16 cellular contexts compared by ENCODE assay signal in genomic region chr6:35972471-35972985, GRCh38. TPM values are rescaled to one million over a fixed set of nuclear protein-coding genes. Genes with fewer than 3 reads are reported as not detected.
DNase-seq lines count a peak whose midpoint lies in the region; ATAC-seq, FAIRE-seq and TF ChIP-seq lines count a peak whose summit lies in the region.
"Had no signal": no experiment of that assay in that cellular context is flagged by ENCODE, and none has a peak within 500 bp of the region (broad histone marks: within the 10 kb centered on the region; RNA-seq: fewer than 3 reads in every experiment).

No MANE protein-coding gene starts in this region.

- TF ChIP-seq RAD21 in HepG2 (CRISPR knock-in tag; IDR thresholded peaks at IDR 0.05): peak; percentile 67

- in situ Hi-C loops in ACHN (cut with HindIII; ENCODE audit: low pct_ligation_motif_present, low pct_unique_long_range_greater_than_20kb, low sequenced_read_pairs) (no loop called here), HepG2 (cut with HindIII; ENCODE audit: extremely low pct_ligation_motif_present, low pct_unique_long_range_greater_than_20kb) (no loop called here)

- ATAC-seq in HepG2: peak; percentile 95
- ATAC-seq in GM18870 (IDR thresholded peaks at IDR 0.05; ENCODE audit: unreplicated experiment): no peak
- ATAC-seq in CD4-positive, alpha-beta T cell (ENCODE audit: poor library complexity): no peak
- no peak for ATAC-seq in esophagus mucosa

- H3K27me3 ChIP-seq in HepG2 (ENCODE audit: control insufficient read depth in 1 of 2, insufficient read depth in 2 of 2, low read length in 2 of 2): no peaks in the 10 kb centered on the region
- no peaks in the 10 kb centered on the region for H3K27me3 ChIP-seq in CD4-positive, alpha-beta T cell (ENCODE audit: control insufficient read depth, insufficient read depth, low read length)
- H3K27me3 ChIP-seq: BLaER1, cardiac muscle cell, neutrophil had no signal

- POLR2A ChIA-PET in HEK293T (lab: Yijun Ruan, JAX) (no interaction called here), HepG2 (lab: Yijun Ruan, JAX) (no interaction called here)
- POLR2A ChIA-PET in CD4-positive, alpha-beta T cell (lab: Charles Lee): no interaction called here

- BruUV-seq in HepG2 (replicated peaks; lab: Mats Ljungman, UMichigan): no TSS peak

- H3K27me3 Mint-ChIP-seq in CD4-positive, alpha-beta T cell: no peaks in the 10 kb centered on the region

- H3K4me3 Mint-ChIP-seq in CD4-positive, alpha-beta T cell: no peak overlapping the region
- H3K4me3 Mint-ChIP-seq: activated B cell treated with CpG ODN at 0.5 μM for 24 hours had no signal

- no peaks in the 10 kb centered on the region; a peak in 1 of 5 replicates for H3K36me3 ChIP-seq in HepG2 (replicated peaks in 1 of 2; ENCODE audit: control insufficient read depth in 1 of 2, insufficient read depth in 2 of 2, low read length in 2 of 2)
- H3K36me3 ChIP-seq: BLaER1, cardiac muscle cell had no signal

- H3K4me2 ChIP-seq in HepG2 (ENCODE audit: low read depth, low read length): peak overlapping the region; percentile 76
- H3K4me2 ChIP-seq: BLaER1 had no signal

- no peaks in the 10 kb centered on the region for H3K9me3 ChIP-seq in HepG2 (ENCODE audit: low read length)
- H3K9me3 ChIP-seq in CD4-positive, alpha-beta T cell (ENCODE audit: control insufficient read depth, low read length): no peaks in the 10 kb centered on the region
- H3K9me3 ChIP-seq: BLaER1, neutrophil had no signal

- no peaks in the 10 kb centered on the region for H3K79me2 ChIP-seq in HepG2 (ENCODE audit: insufficient read depth, low read length)

- TF ChIP-seq EP300 in HepG2 (IDR thresholded peaks at IDR 0.05; ENCODE audit: low read depth in 2 of 2, low read length in 2 of 2): no peak
- no peak for TF ChIP-seq EP300 in HepG2 (CRISPR knock-in tag; IDR thresholded peaks at IDR 0.05; ENCODE audit: borderline replicate concordance)

- DNase-seq in ACHN (peak; percentile 12), HEK293T (ENCODE audit: extremely low spot score) (peak; percentile 46), astrocyte of the hippocampus (ENCODE audit: low read depth, low spot score) (peak; percentile 31), HepG2 (ENCODE audit: low spot score) (peak; percentile 72)
- no peak for DNase-seq in activated CD4-positive, CD25-positive, alpha-beta regulatory T cell (lab: John Stamatoyannopoulos, UW)
- no peak for DNase-seq in CD4-positive, alpha-beta T cell
- DNase-seq: activated B cell treated with CpG ODN at 0.5 μM for 24 hours, NCI-H2171 treated with DMSO at 0.1 percent for 48 hours had no signal

- H2AFZ ChIP-seq in HepG2 (ENCODE audit: low read length): no peak overlapping the region

- WGBS in HepG2 (ENCODE audit: low lambda C conversion rate): 41% methylated on average over 4 of the region's 4 CpGs

- CTCF ChIA-PET in HEK293T (lab: Yijun Ruan, JAX): no interaction called here
- CTCF ChIA-PET in HepG2 (lab: Yijun Ruan, JAX; ENCODE audit: low intra/inter-chr PET ratio, low total read pairs): no interaction called here
- CTCF ChIA-PET in CD4-positive, alpha-beta T cell (lab: Charles Lee): no interaction called here

- TF ChIP-seq CTCF in HepG2 (CRISPR knock-in tag; IDR thresholded peaks at IDR 0.05): peak; percentile 73
- TF ChIP-seq CTCF in CD4-positive, alpha-beta T cell (IDR thresholded peaks at IDR 0.05): no peak

- H3K27ac Mint-ChIP-seq in CD4-positive, alpha-beta T cell: no peak overlapping the region
- H3K27ac Mint-ChIP-seq: activated B cell treated with CpG ODN at 0.5 μM for 24 hours had no signal

- no peaks in the 10 kb centered on the region for H4K20me1 ChIP-seq in HepG2 (ENCODE audit: insufficient read depth, low read length)
- H4K20me1 ChIP-seq: BLaER1 had no signal

- FAIRE-seq in HepG2 (lab: Jason Lieb, UNC): peak; percentile 70
- FAIRE-seq: urothelium cell line had no signal

- peaks cover 39% of the 10 kb centered on the region for H3K4me1 ChIP-seq in HepG2 (ENCODE audit: insufficient read depth, low read length)
- H3K4me1 ChIP-seq: BLaER1 had no signal

- no peaks in the 10 kb centered on the region for H3K9me3 Mint-ChIP-seq in CD4-positive, alpha-beta T cell
- H3K9me3 Mint-ChIP-seq: activated B cell treated with CpG ODN at 0.5 μM for 24 hours had no signal

- no peaks in the 10 kb centered on the region for H3K4me1 Mint-ChIP-seq in CD4-positive, alpha-beta T cell (ENCODE audit: low read depth)
- H3K4me1 Mint-ChIP-seq: activated B cell treated with CpG ODN at 0.5 μM for 24 hours had no signal

- no peak for TF ChIP-seq POLR2A in HepG2 (IDR thresholded peaks at IDR 0.05; ENCODE audit: insufficient read depth in 1 of 2, low read depth in 2 of 2, low read length in 2 of 2)

- intact Hi-C loops in HepG2 (cut with micrococcal nuclease; ENCODE audit: unreplicated experiment): loop anchor here (1.0 kb wide), 1 partner anchor 51 kb away; the partner anchor contains the start of gene SRPK1
- intact Hi-C loops in CD4-positive, alpha-beta T cell (cut with DNase I, micrococcal nuclease): no loop called here

- H3K4me3 ChIP-seq in HepG2 (replicated peaks in 1 of 3; ENCODE audit: insufficient read depth in 1 of 3, low read depth in 2 of 3, low read length in 3 of 3): no peak overlapping the region
- H3K4me3 ChIP-seq: BLaER1, cardiac muscle cell had no signal

- H3K36me3 Mint-ChIP-seq in CD4-positive, alpha-beta T cell (ENCODE audit: low read depth): no peaks in the 10 kb centered on the region

- peak overlapping the region; percentile 67 for H3K27ac ChIP-seq in HepG2 (ENCODE audit: extremely low read length, insufficient read depth, low read length)
- H3K27ac ChIP-seq in CD4-positive, alpha-beta T cell (ENCODE audit: low read depth, low read length): no peak overlapping the region
- H3K27ac ChIP-seq: BLaER1, cardiac muscle cell had no signal

- no peak overlapping the region for H3K9ac ChIP-seq in HepG2 (ENCODE audit: insufficient read depth, low read depth, low read length)
- H3K9ac ChIP-seq: BLaER1 had no signal

RNA-seq across cellular contexts. Expression of gene SRPK1, which starts 51.6 kb away (rescaled TPM):
- 142 and 184 TPM in 2 replicates for total RNA-seq in HepG2 (2016; rRNA removed; fragmentation: Illumina TruSeq; extraction: Trizol)
- 27.0 and 30.7 TPM in 2 replicates for total RNA-seq in HepG2 (2016; cell fraction: cytosol; rRNA removed; fragmentation: Illumina TruSeq; extraction: Trizol; ENCODE audit: low read depth)
- total RNA-seq in HepG2 (2016; cell fraction: insoluble cytoplasmic fraction; rRNA removed; fragmentation: Illumina TruSeq; extraction: Trizol): 139 and 172 TPM in 2 replicates
- 53.8 and 63.2 TPM in 2 replicates for total RNA-seq in HepG2 (2016; cell fraction: membrane; rRNA removed; fragmentation: Illumina TruSeq; extraction: Trizol)
- 163 and 181 TPM in 2 replicates for total RNA-seq in HepG2 (2016; cell fraction: nucleus; rRNA removed; fragmentation: Illumina TruSeq; extraction: Trizol)
- 50.6 and 56.4 TPM in 2 replicates for polyA plus RNA-seq in HepG2 (2011; rRNA removed)
- 22.5 and 36.0 TPM in 2 replicates for polyA plus RNA-seq in HepG2 (2011; cell fraction: cytosol; rRNA removed)
- polyA plus RNA-seq in HepG2 (2011; cell fraction: nucleus; rRNA removed): 66.5 and 79.9 TPM in 2 replicates
- polyA plus RNA-seq in HepG2 (2012): 57.5 and 57.8 TPM in 2 replicates
- polyA plus RNA-seq in HepG2 (2016; cell fraction: cytosol; fragmentation: Illumina TruSeq; extraction: Trizol; ENCODE audit: low read depth): 7.4 and 8.0 TPM in 2 replicates
- polyA plus RNA-seq in HepG2 (2016; cell fraction: insoluble cytoplasmic fraction; fragmentation: Illumina TruSeq; extraction: Trizol; ENCODE audit: low read depth): 125 and 129 TPM in 2 replicates
- 21.8 and 23.6 TPM in 2 replicates for polyA plus RNA-seq in HepG2 (2016; cell fraction: membrane; fragmentation: Illumina TruSeq; extraction: Trizol; ENCODE audit: low read depth)
- polyA plus RNA-seq in HepG2 (2016; cell fraction: nucleus; fragmentation: Illumina TruSeq; extraction: Trizol; ENCODE audit: insufficient read depth, low read depth): 173 and 179 TPM in 2 replicates
- 76.8 and 87.1 TPM in 2 replicates for polyA minus RNA-seq in HepG2 (2011; rRNA and poly(A)+ RNA removed; ENCODE audit: low replicate concordance)
- 63.8 and 80.5 TPM in 2 replicates for polyA minus RNA-seq in HepG2 (2011; cell fraction: cytosol; rRNA and poly(A)+ RNA removed)
- 233 and 277 TPM in 2 replicates for polyA minus RNA-seq in HepG2 (2011; cell fraction: nucleus; rRNA and poly(A)+ RNA removed)
- 10 to 100 TPM; 23.0 to 29.1 TPM for total RNA-seq in CD4-positive, alpha-beta T cell
- 44.7 TPM for total RNA-seq in esophagus mucosa

RNA-seq across cellular contexts. Expression of gene SLC26A8, which starts 51.9 kb away (rescaled TPM):
- total RNA-seq in HepG2 (2016; rRNA removed; fragmentation: Illumina TruSeq; extraction: Trizol) (not detected in 2 replicates), esophagus mucosa (0.04 TPM)
- total RNA-seq in HepG2 (2016; cell fraction: cytosol; rRNA removed; fragmentation: Illumina TruSeq; extraction: Trizol; ENCODE audit: low read depth): not detected in 2 replicates
- total RNA-seq in HepG2 (2016; cell fraction: insoluble cytoplasmic fraction; rRNA removed; fragmentation: Illumina TruSeq; extraction: Trizol): 0.11 TPM in 1 of 2 replicates, not detected in the other
- not detected in 2 replicates for total RNA-seq in HepG2 (2016; cell fraction: membrane; rRNA removed; fragmentation: Illumina TruSeq; extraction: Trizol)
- 0.09 and 0.12 TPM in 2 replicates for total RNA-seq in HepG2 (2016; cell fraction: nucleus; rRNA removed; fragmentation: Illumina TruSeq; extraction: Trizol)
- polyA plus RNA-seq in HepG2 (2011; rRNA removed): 0.42 and 0.46 TPM in 2 replicates
- polyA plus RNA-seq in HepG2 (2011; cell fraction: cytosol; rRNA removed): 0.16 and 0.17 TPM in 2 replicates
- 0.64 and 1.1 TPM in 2 replicates for polyA plus RNA-seq in HepG2 (2011; cell fraction: nucleus; rRNA removed)
- polyA plus RNA-seq in HepG2 (2012): 0.05 and 0.16 TPM in 2 replicates
- polyA plus RNA-seq in HepG2 (2016; cell fraction: cytosol; fragmentation: Illumina TruSeq; extraction: Trizol; ENCODE audit: low read depth): not detected in 2 replicates
- polyA plus RNA-seq in HepG2 (2016; cell fraction: insoluble cytoplasmic fraction; fragmentation: Illumina TruSeq; extraction: Trizol; ENCODE audit: low read depth): 0.11 TPM in 1 of 2 replicates, not detected in the other
- polyA plus RNA-seq in HepG2 (2016; cell fraction: membrane; fragmentation: Illumina TruSeq; extraction: Trizol; ENCODE audit: low read depth): not detected in 2 replicates
- 0.15 and 0.28 TPM in 2 replicates for polyA plus RNA-seq in HepG2 (2016; cell fraction: nucleus; fragmentation: Illumina TruSeq; extraction: Trizol; ENCODE audit: insufficient read depth, low read depth)
- polyA minus RNA-seq in HepG2 (2011; rRNA and poly(A)+ RNA removed; ENCODE audit: low replicate concordance): 0.42 TPM in 1 of 2 replicates, not detected in the other
- 0.26 TPM in 1 of 2 replicates, not detected in the other for polyA minus RNA-seq in HepG2 (2011; cell fraction: cytosol; rRNA and poly(A)+ RNA removed)
- 0.39 and 0.50 TPM in 2 replicates for polyA minus RNA-seq in HepG2 (2011; cell fraction: nucleus; rRNA and poly(A)+ RNA removed)
- not detected for total RNA-seq in CD4-positive, alpha-beta T cell
- total RNA-seq: activated B cell treated with CpG ODN at 0.5 μM for 24 hours, cardiac muscle cell, fibroblast of villous mesenchyme, kidney epithelial cell had no signal

RNA-seq across cellular contexts. Expression of gene MAPK14, which starts 55.1 kb away (rescaled TPM):
- 67.3 and 74.9 TPM in 2 replicates for total RNA-seq in HepG2 (2016; rRNA removed; fragmentation: Illumina TruSeq; extraction: Trizol)
- total RNA-seq in HepG2 (2016; cell fraction: cytosol; rRNA removed; fragmentation: Illumina TruSeq; extraction: Trizol; ENCODE audit: low read depth): 7.2 and 7.5 TPM in 2 replicates
- total RNA-seq in HepG2 (2016; cell fraction: insoluble cytoplasmic fraction; rRNA removed; fragmentation: Illumina TruSeq; extraction: Trizol): 67.5 and 68.5 TPM in 2 replicates
- total RNA-seq in HepG2 (2016; cell fraction: membrane; rRNA removed; fragmentation: Illumina TruSeq; extraction: Trizol): 20.7 and 21.7 TPM in 2 replicates
- 113 and 120 TPM in 2 replicates for total RNA-seq in HepG2 (2016; cell fraction: nucleus; rRNA removed; fragmentation: Illumina TruSeq; extraction: Trizol)
- 52.0 and 66.3 TPM in 2 replicates for polyA plus RNA-seq in HepG2 (2011; rRNA removed)
- polyA plus RNA-seq in HepG2 (2011; cell fraction: cytosol; rRNA removed): 29.4 and 43.0 TPM in 2 replicates
- 53.6 and 57.1 TPM in 2 replicates for polyA plus RNA-seq in HepG2 (2011; cell fraction: nucleus; rRNA removed)
- 53.3 and 55.6 TPM in 2 replicates for polyA plus RNA-seq in HepG2 (2012)
- 2.4 and 3.2 TPM in 2 replicates for polyA plus RNA-seq in HepG2 (2016; cell fraction: cytosol; fragmentation: Illumina TruSeq; extraction: Trizol; ENCODE audit: low read depth)
- 53.0 and 55.3 TPM in 2 replicates for polyA plus RNA-seq in HepG2 (2016; cell fraction: insoluble cytoplasmic fraction; fragmentation: Illumina TruSeq; extraction: Trizol; ENCODE audit: low read depth)
- polyA plus RNA-seq in HepG2 (2016; cell fraction: membrane; fragmentation: Illumina TruSeq; extraction: Trizol; ENCODE audit: low read depth): 8.8 and 9.7 TPM in 2 replicates
- 90.3 and 105 TPM in 2 replicates for polyA plus RNA-seq in HepG2 (2016; cell fraction: nucleus; fragmentation: Illumina TruSeq; extraction: Trizol; ENCODE audit: insufficient read depth, low read depth)
- 75.6 and 86.1 TPM in 2 replicates for polyA minus RNA-seq in HepG2 (2011; rRNA and poly(A)+ RNA removed; ENCODE audit: low replicate concordance)
- 50.6 and 54.7 TPM in 2 replicates for polyA minus RNA-seq in HepG2 (2011; cell fraction: cytosol; rRNA and poly(A)+ RNA removed)
- 204 and 254 TPM in 2 replicates for polyA minus RNA-seq in HepG2 (2011; cell fraction: nucleus; rRNA and poly(A)+ RNA removed)
- 10 to 100 TPM; 42.6 to 42.8 TPM for total RNA-seq in CD4-positive, alpha-beta T cell
- total RNA-seq in esophagus mucosa: 39.9 TPM

Comparison
In these comparisons a context has a peak if more than half of its experiments do, and no peak if none do; other contexts are left out.
1. DNase-seq: peak in ACHN (single experiment), HEK293T (single experiment), astrocyte of the hippocampus (single experiment) and HepG2 (single experiment); none in activated CD4-positive, CD25-positive, alpha-beta regulatory T cell (0 of 4) and CD4-positive, alpha-beta T cell (0 of 10).